ENCODE assay signal across 13 cellular contexts in genomic region chr14:50018236-50019210, GRCh38.
DNase-seq lines count a peak whose midpoint lies in the region; ATAC-seq, FAIRE-seq and TF ChIP-seq lines count a peak whose summit lies in the region.
"Had no signal": no experiment of that assay in that cellular context is flagged by ENCODE, and none has a peak within 500 bp of the region (broad histone marks: within the 10 kb centered on the region; RNA-seq: fewer than 3 reads in every experiment).

No MANE protein-coding gene starts in this region.

- H4K8ac ChIP-seq in trophoblast cell (ENCODE audit: low read depth, low read length), result no peak overlapping the region

- WGBS in adrenal gland, 4 donors, result 39 to 48% (median 44%) methylated on average over 12 of the region's 12 CpGs
- WGBS in gastroesophageal sphincter (ENCODE audit: low coverage in 1 of 2), 2 donors, result 20 to 42% methylated on average over 9 of the region's 12 CpGs
- WGBS in trophoblast cell (ENCODE audit: extremely low coverage, insufficient coverage, insufficient read length), result no CpG with 5 or more reads among the region's 12 CpGs

- peaks cover 38% of the 10 kb centered on the region for H3K79me1 ChIP-seq in trophoblast cell (ENCODE audit: low read length)

- no peak for TF ChIP-seq EP300 in gastroesophageal sphincter (IDR thresholded peaks at IDR 0.05)

- H3K27ac ChIP-seq in adrenal gland (peak overlapping the region in 2 of 5 donors; percentile 52 to 54), gastroesophageal sphincter (peak overlapping the region in 3 of 4 donors; percentile 44 to 51 (median 46)), trophoblast cell (ENCODE audit: low read depth, low read length) (peak overlapping the region; percentile 13)
- H3K27ac ChIP-seq: HL-60 had no signal

- peaks cover 0 to 5% (median 0%) of the 10 kb centered on the region in 3 donors for H3K9me3 ChIP-seq in adrenal gland (replicated peaks in 1 of 3)
- H3K9me3 ChIP-seq in gastroesophageal sphincter, result peaks cover 0 to 11% (median 0%) of the 10 kb centered on the region in 3 donors
- no peaks in the 10 kb centered on the region for H3K9me3 ChIP-seq in trophoblast cell (ENCODE audit: insufficient read depth, low read depth, low read length)

- DNase-seq in COLO668 (lab: John Stamatoyannopoulos, UW; ENCODE audit: unreplicated experiment), result peak; percentile 32
- DNase-seq in adrenal gland, result peak in 4 of 7 donors; percentile 33 to 62 (median 42)
- DNase-seq in trophoblast cell, result peak; percentile 64 to 81
- no peak for DNase-seq in NCI-H2196 treated with DMSO at 0.1 percent for 48 hours (lab: John Stamatoyannopoulos, UW; ENCODE audit: unreplicated experiment)
- DNase-seq in NCI-H1417 treated with DMSO at 0.1 percent for 48 hours (lab: John Stamatoyannopoulos, UW), result no peak
- no peak for DNase-seq in GM12891 (ENCODE audit: insufficient read length, low spot score)
- DNase-seq: activated naive CD4-positive, alpha-beta T cell treated with anti-CD3 and anti-CD28 coated beads for 36 hours; effector memory CD8-positive, alpha-beta T cell; NCI-H1417 had no signal

- intact Hi-C loops in adrenal gland (cut with DNase I), result no loop called here

- H2BK5ac ChIP-seq in trophoblast cell (ENCODE audit: low read depth, low read length, poor library complexity), result peak overlapping the region; percentile 52

- peaks cover 3% of the 10 kb centered on the region for H3K79me2 ChIP-seq in trophoblast cell (ENCODE audit: control insufficient read depth, insufficient read depth, low read length, poor library complexity)

- no peak for FAIRE-seq in GM12891 (lab: Jason Lieb, UNC)

- H3K9ac ChIP-seq in trophoblast cell (ENCODE audit: low read length), result no peak overlapping the region

- no peak overlapping the region for H3K4ac ChIP-seq in trophoblast cell (ENCODE audit: low read depth, low read length)

- no peak overlapping the region for H4K12ac ChIP-seq in trophoblast cell (ENCODE audit: low read depth, low read length)

- TF ChIP-seq CTCF in adrenal gland (IDR thresholded peaks at IDR 0.05) (no peak), gastroesophageal sphincter (IDR thresholded peaks at IDR 0.05) (no peak)

- peak overlapping the region; percentile 8 for H3K14ac ChIP-seq in trophoblast cell (ENCODE audit: low read length)

- peak overlapping the region; percentile 1 for H2AK5ac ChIP-seq in trophoblast cell (ENCODE audit: low read length)

- H3K4me3 ChIP-seq in adrenal gland, result no peak overlapping the region
- no peak overlapping the region for H3K4me3 ChIP-seq in gastroesophageal sphincter
- no peak overlapping the region for H3K4me3 ChIP-seq in trophoblast cell (ENCODE audit: low read depth, low read length)

- peaks cover 6 to 15% of the 10 kb centered on the region in 2 donors for H3K4me1 ChIP-seq in adrenal gland (replicated peaks in 1 of 2)
- peaks cover 0 to 23% (median 8%) of the 10 kb centered on the region in 3 donors for H3K4me1 ChIP-seq in gastroesophageal sphincter
- peaks cover 21 to 28% of the 10 kb centered on the region in 2 experiments for H3K4me1 ChIP-seq in trophoblast cell (ENCODE audit: control insufficient read depth in 1 of 2, insufficient read depth in 2 of 2, low read length in 2 of 2)

- H3K36me3 ChIP-seq in adrenal gland (replicated peaks in 1 of 2) (no peaks in the 10 kb centered on the region), gastroesophageal sphincter (no peaks in the 10 kb centered on the region), trophoblast cell (ENCODE audit: control insufficient read depth in 1 of 2, insufficient read depth in 2 of 2, low read length in 2 of 2) (peaks cover 0 to 2% of the 10 kb centered on the region in 2 experiments)

- peak; percentile 68 for ATAC-seq in gastroesophageal sphincter
- no peak for ATAC-seq in GM21367 (IDR thresholded peaks at IDR 0.05; ENCODE audit: unreplicated experiment)
- ATAC-seq: activated CD4-positive, CD25-positive, alpha-beta regulatory T cell treated with anti-CD3 and anti-CD28 coated beads, Interleukin-2, amount 50 U/mL, for 24 hours; effector memory CD8-positive, alpha-beta T cell had no signal

- H2AFZ ChIP-seq in trophoblast cell (ENCODE audit: insufficient read depth, low read length, poor library complexity), result no peak overlapping the region

- peak overlapping the region; percentile 36 for H2BK120ac ChIP-seq in trophoblast cell (ENCODE audit: insufficient read depth, low read length, poor library complexity)

- no peaks in the 10 kb centered on the region for H3K27me3 ChIP-seq in adrenal gland
- H3K27me3 ChIP-seq in gastroesophageal sphincter, result no peaks in the 10 kb centered on the region
- no peaks in the 10 kb centered on the region for H3K27me3 ChIP-seq in trophoblast cell (ENCODE audit: insufficient read depth, low read length)

- TF ChIP-seq POLR2A in adrenal gland (IDR thresholded peaks at IDR 0.05) (no peak), gastroesophageal sphincter (IDR thresholded peaks at IDR 0.05) (no peak), GM12891 (IDR thresholded peaks at IDR 0.05; ENCODE audit: low read depth, low read length) (no peak)

- no peak overlapping the region for H3K18ac ChIP-seq in trophoblast cell (ENCODE audit: low read length)

- peak overlapping the region; percentile 64 for H2BK12ac ChIP-seq in trophoblast cell (ENCODE audit: low read length)

- H3K23ac ChIP-seq in trophoblast cell (ENCODE audit: low read length), result no peak overlapping the region

- peak overlapping the region; percentile 79 for H4K91ac ChIP-seq in trophoblast cell (ENCODE audit: low read depth, low read length)

- H3K4me2 ChIP-seq in trophoblast cell (ENCODE audit: low read length), result no peak overlapping the region

TF ChIP-seq in GM12891, 5 proteins besides CTCF, POLR2A, EP300 and RAD21:
- no peak for TF ChIP-seq SPI1 (IDR thresholded peaks at IDR 0.05; ENCODE audit: low read depth, low read length)
- TF ChIP-seq TAF1 (IDR thresholded peaks at IDR 0.05; ENCODE audit: low read depth, low read length), result no peak
- no peak for TF ChIP-seq PAX5 (IDR thresholded peaks at IDR 0.05; ENCODE audit: insufficient read depth, low read length, severe bottlenecking)
- no peak for TF ChIP-seq POU2F2 (IDR thresholded peaks at IDR 0.05; ENCODE audit: low read depth, low read length)
- TF ChIP-seq POLR2AphosphoS5 (IDR thresholded peaks at IDR 0.05; ENCODE audit: low read depth, low read length), result no peak
TF ChIP-seq in GM12891: peak in this region for 0.

Comparison
In these comparisons a context has a peak if more than half of its experiments do, and no peak if none do; other contexts are left out.
1. DNase-seq: peak in COLO668 (single experiment), adrenal gland (4 of 7) and trophoblast cell (2 of 2); none in NCI-H2196 treated with DMSO at 0.1 percent for 48 hours (single experiment), NCI-H1417 treated with DMSO at 0.1 percent for 48 hours (single experiment) and GM12891 (single experiment).